10 cellular contexts compared by ENCODE assay signal in genomic region chr1:226875641-226876295, GRCh38. TPM values are rescaled to one million over a fixed set of nuclear protein-coding genes. Genes with fewer than 3 reads are reported as not detected.
DNase-seq lines count a peak whose midpoint lies in the region; ATAC-seq and TF ChIP-seq lines count a peak whose summit lies in the region.
"Had no signal": no experiment of that assay in that cellular context is flagged by ENCODE, and none has a peak within 500 bp of the region (broad histone marks: within the 10 kb centered on the region; RNA-seq: fewer than 3 reads in every experiment).

No MANE protein-coding gene starts in this region.

- no peaks in the 10 kb centered on the region for H3K27me3 ChIP-seq in Peyer's patch
- H3K27me3 ChIP-seq in sigmoid colon = no peaks in the 10 kb centered on the region

- peaks cover 13% of the 10 kb centered on the region for H3K36me3 Mint-ChIP-seq in stimulated activated effector memory CD8-positive, alpha-beta T cell treated with anti-CD3 and anti-CD28 coated beads, Interleukin-12 subunit alpha, Interleukin-12 subunit beta, amount 100 ng/mL, for 72 hours
- H3K36me3 Mint-ChIP-seq in nephron progenitor cell (ENCODE audit: low read depth) (peaks cover 1% of the 10 kb centered on the region), endothelial cell (ENCODE audit: low read depth, unreplicated experiment) (peaks cover 12% of the 10 kb centered on the region)

- peaks cover 0 to 25% (median 0%) of the 10 kb centered on the region in 4 donors for H3K4me1 ChIP-seq in Peyer's patch
- peaks cover 0 to 15% (median 14%) of the 10 kb centered on the region in 4 donors for H3K4me1 ChIP-seq in sigmoid colon

- TF ChIP-seq POLR2A in Peyer's patch (IDR thresholded peaks at IDR 0.05) (peak in 1 of 2 donors; percentile 58), sigmoid colon (IDR thresholded peaks at IDR 0.05) (no peak)

- H3K27me3 Mint-ChIP-seq in nephron progenitor cell (ENCODE audit: low read depth, poor library complexity) (no peaks in the 10 kb centered on the region), endothelial cell (ENCODE audit: unreplicated experiment) (peaks cover 4% of the 10 kb centered on the region)

- H3K27ac ChIP-seq in Peyer's patch (peak overlapping the region in 2 of 4 donors; percentile 32 to 56), sigmoid colon (no peak overlapping the region)

- TF ChIP-seq CTCF in Peyer's patch (IDR thresholded peaks at IDR 0.05) = no peak
- no peak for TF ChIP-seq CTCF in fibroblast of villous mesenchyme (IDR thresholded peaks at IDR 0.05; ENCODE audit: insufficient read depth, low read depth, low read length)
- no peak for TF ChIP-seq CTCF in nephron progenitor cell (IDR thresholded peaks at IDR 0.05)
- no peak for TF ChIP-seq CTCF in sigmoid colon (IDR thresholded peaks at IDR 0.05)
- no peak for TF ChIP-seq CTCF in endothelial cell (IDR thresholded peaks at IDR 0.05; ENCODE audit: unreplicated experiment)

- peak; percentile 45 for ATAC-seq in stimulated activated effector memory CD8-positive, alpha-beta T cell treated with anti-CD3 and anti-CD28 coated beads, Interleukin-12 subunit alpha, Interleukin-12 subunit beta, amount 100 ng/mL, for 72 hours
- ATAC-seq: GM12878; stimulated activated naive CD8-positive, alpha-beta T cell treated with anti-CD3 and anti-CD28 coated beads, Interleukin-15, Interleukin-2, amounts not matched to agents 100 U/mL and 50 U/mL, for 24 hours had no signal

- H3K9me3 ChIP-seq in Peyer's patch = no peaks in the 10 kb centered on the region
- H3K9me3 ChIP-seq in sigmoid colon = no peaks in the 10 kb centered on the region

- 16 to 66% methylated on average over 11 of the region's 11 CpGs for WGBS in sigmoid colon, 2 donors

- TF ChIP-seq EP300 in sigmoid colon (IDR thresholded peaks at IDR 0.05) = no peak

- H3K4me3 ChIP-seq in Peyer's patch (peak overlapping the region in 1 of 4 donors; percentile 8), fibroblast of villous mesenchyme (ENCODE audit: low read depth, low read length) (no peak overlapping the region), sigmoid colon (no peak overlapping the region)
- H3K4me3 ChIP-seq: GM12878 had no signal

- H3K9me3 Mint-ChIP-seq in stimulated activated effector memory CD8-positive, alpha-beta T cell treated with anti-CD3 and anti-CD28 coated beads, Interleukin-12 subunit alpha, Interleukin-12 subunit beta, amount 100 ng/mL, for 72 hours = no peaks in the 10 kb centered on the region
- H3K9me3 Mint-ChIP-seq in nephron progenitor cell (no peaks in the 10 kb centered on the region), endothelial cell (ENCODE audit: unreplicated experiment) (no peaks in the 10 kb centered on the region)

- peaks cover 20% of the 10 kb centered on the region for H3K4me1 Mint-ChIP-seq in stimulated activated effector memory CD8-positive, alpha-beta T cell treated with anti-CD3 and anti-CD28 coated beads, Interleukin-12 subunit alpha, Interleukin-12 subunit beta, amount 100 ng/mL, for 72 hours
- H3K4me1 Mint-ChIP-seq in nephron progenitor cell (peaks cover 59% of the 10 kb centered on the region), endothelial cell (ENCODE audit: unreplicated experiment) (peaks cover 23% of the 10 kb centered on the region)

- no peak overlapping the region for H3K27ac Mint-ChIP-seq in stimulated activated effector memory CD8-positive, alpha-beta T cell treated with anti-CD3 and anti-CD28 coated beads, Interleukin-12 subunit alpha, Interleukin-12 subunit beta, amount 100 ng/mL, for 72 hours
- no peak overlapping the region for H3K27ac Mint-ChIP-seq in nephron progenitor cell
- no peak overlapping the region for H3K27ac Mint-ChIP-seq in endothelial cell (ENCODE audit: unreplicated experiment)

- H3K36me3 ChIP-seq in Peyer's patch = peaks cover 0 to 6% (median 0%) of the 10 kb centered on the region in 3 donors
- H3K36me3 ChIP-seq in sigmoid colon = peaks cover 0 to 34% (median 2%) of the 10 kb centered on the region in 4 donors

- H3K4me3 Mint-ChIP-seq in stimulated activated effector memory CD8-positive, alpha-beta T cell treated with anti-CD3 and anti-CD28 coated beads, Interleukin-12 subunit alpha, Interleukin-12 subunit beta, amount 100 ng/mL, for 72 hours = no peak overlapping the region
- H3K4me3 Mint-ChIP-seq in nephron progenitor cell (no peak overlapping the region), endothelial cell (ENCODE audit: unreplicated experiment) (no peak overlapping the region)

- intact Hi-C loops in sigmoid colon (cut with DNase I) = no loop called here

- peak; percentile 23 for DNase-seq in activated CD4-positive, alpha-beta T cell treated with anti-CD3 and anti-CD28 coated beads for 48 hours
- DNase-seq in activated CD4-positive, alpha-beta T cell treated with anti-CD3 and anti-CD28 coated beads, Interleukin-2, amount 50 U/mL, for 4 hours = no peak
- DNase-seq in Peyer's patch (peak in 2 of 3 donors; percentile 86 to 88), fibroblast of villous mesenchyme (ENCODE audit: low read depth) (peak; percentile 8), nephron progenitor cell (no peak), sigmoid colon (no peak), endothelial cell (ENCODE audit: low spot score) (no peak)
- no peak for DNase-seq in stimulated activated effector memory CD8-positive, alpha-beta T cell treated with anti-CD3 and anti-CD28 coated beads, Interleukin-12 subunit alpha, Interleukin-12 subunit beta, amount 100 ng/mL, for 72 hours (ENCODE audit: low spot score in 2 of 2)
- DNase-seq: stimulated activated naive CD8-positive, alpha-beta T cell treated with anti-CD3 and anti-CD28 coated beads, Interleukin-15, Interleukin-2, amounts not matched to agents 100 U/mL and 50 U/mL, for 24 hours had no signal

RNA-seq across cellular contexts. Expression of gene PSEN2, which starts 5.4 kb away (rescaled TPM):
- total RNA-seq in Peyer's patch (10 to 100 TPM; 31.4 to 57.8 (median 39.1) TPM), fibroblast of villous mesenchyme (16.0 and 20.6 TPM in 2 replicates), sigmoid colon (10 to 100 TPM; 23.2 to 56.8 (median 32.8) TPM), endothelial cell (ENCODE audit: unreplicated experiment) (19.8 TPM)
- polyA plus RNA-seq in sigmoid colon = 10 to 100 TPM in 2 of 3 donors, 1 to 10 TPM in 1; 4.4 to 16.9 (median 10.8) TPM

Comparison
In these comparisons a context has a peak if more than half of its experiments do, and no peak if none do; other contexts are left out.
1. DNase-seq: peak in activated CD4-positive, alpha-beta T cell treated with anti-CD3 and anti-CD28 coated beads for 48 hours (single experiment), Peyer's patch (2 of 3) and fibroblast of villous mesenchyme (single experiment); none in activated CD4-positive, alpha-beta T cell treated with anti-CD3 and anti-CD28 coated beads, Interleukin-2, amount 50 U/mL, for 4 hours (0 of 2), stimulated activated effector memory CD8-positive, alpha-beta T cell treated with anti-CD3 and anti-CD28 coated beads, Interleukin-12 subunit alpha, Interleukin-12 subunit beta, amount 100 ng/mL, for 72 hours (0 of 2), nephron progenitor cell (single experiment), sigmoid colon (single experiment) and endothelial cell (single experiment).